In the genomic region with DNA sequence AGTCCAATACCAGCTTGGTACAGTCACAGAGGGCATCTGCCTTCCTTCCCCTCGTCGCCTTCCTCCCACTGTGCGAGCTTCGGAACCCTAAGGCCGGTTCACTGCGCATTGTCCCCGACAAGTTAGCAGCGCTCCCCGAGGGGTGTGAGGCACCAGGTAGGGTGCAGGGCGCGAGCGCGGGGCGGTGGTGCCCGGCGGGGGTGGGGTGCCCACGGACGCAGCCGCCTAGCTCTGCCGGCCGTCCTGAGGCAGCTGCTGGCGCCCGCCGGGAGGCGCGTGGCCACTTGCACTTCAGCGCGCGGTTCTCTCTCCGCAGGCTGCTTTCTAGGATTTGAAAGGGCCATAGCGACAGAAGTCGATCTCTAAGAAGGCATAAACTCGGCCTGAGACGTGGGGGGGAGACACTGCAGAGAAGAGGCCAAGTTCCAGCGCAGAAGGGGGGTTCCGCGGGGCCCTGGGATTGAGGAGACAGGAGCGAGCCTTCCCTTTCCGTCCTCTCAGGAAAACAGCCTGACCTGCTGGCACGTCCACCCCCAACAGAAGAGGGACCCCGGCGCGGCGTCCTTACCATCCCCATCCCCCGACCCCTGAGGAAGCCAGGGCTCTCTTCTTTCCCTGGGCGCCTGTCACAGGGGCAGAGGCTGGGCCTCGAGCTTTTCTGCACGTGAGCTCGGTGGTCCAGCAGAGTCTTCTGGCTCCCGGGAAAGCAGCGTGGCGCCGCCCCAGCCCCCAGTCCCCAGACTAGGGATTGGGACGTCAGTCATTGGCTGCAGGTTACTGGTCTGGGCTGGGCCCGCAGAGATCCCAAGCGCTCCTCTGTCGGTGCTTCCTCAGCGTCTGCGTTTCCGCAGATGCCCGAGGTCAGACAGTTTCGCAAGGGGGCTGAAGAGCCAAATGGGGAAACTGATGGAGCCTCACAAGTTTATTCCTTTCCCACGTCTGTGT, we compare ENCODE assay signal across 11 cellular contexts. TPM values are rescaled to one million over a fixed set of nuclear protein-coding genes. Genes with fewer than 3 reads are reported as not detected.
DNase-seq lines count a peak whose midpoint lies in the region; ATAC-seq and TF ChIP-seq lines count a peak whose summit lies in the region.
"Had no signal": no experiment of that assay in that cellular context is flagged by ENCODE, and none has a peak within 500 bp of the region (broad histone marks: within the 10 kb centered on the region; RNA-seq: fewer than 3 reads in every experiment).

No MANE protein-coding gene starts in this region.

- H3K9me3 Mint-ChIP-seq in IgD-negative memory B cell (peaks cover 5 to 7% (median 5%) of the 10 kb centered on the region in 3 donors), osteocyte (ENCODE audit: unreplicated experiment) (peaks cover 4% of the 10 kb centered on the region)
- H3K9me3 Mint-ChIP-seq in effector memory CD8-positive, alpha-beta T cell: no peaks in the 10 kb centered on the region

- H3K4me1 Mint-ChIP-seq in IgD-negative memory B cell (peaks cover 8 to 30% (median 21%) of the 10 kb centered on the region in 3 donors), osteocyte (ENCODE audit: unreplicated experiment) (peaks cover 22% of the 10 kb centered on the region)
- peaks cover 12 to 26% of the 10 kb centered on the region in 2 donors for H3K4me1 Mint-ChIP-seq in effector memory CD8-positive, alpha-beta T cell (ENCODE audit: low read depth in 2 of 2)

- H3K27ac Mint-ChIP-seq in IgD-negative memory B cell: no peak overlapping the region
- H3K27ac Mint-ChIP-seq in effector memory CD8-positive, alpha-beta T cell: no peak overlapping the region
- H3K27ac Mint-ChIP-seq in osteocyte (ENCODE audit: unreplicated experiment): no peak overlapping the region
- H3K27ac Mint-ChIP-seq: activated CD8-positive, alpha-beta T cell treated with anti-CD3 and anti-CD28 coated beads, Interleukin-2, amount 10 ng/mL, durations not matched to agents 7 days and 5 days had no signal

- TF ChIP-seq CTCF in osteocyte (IDR thresholded peaks at IDR 0.05): no peak

- ATAC-seq in effector memory CD8-positive, alpha-beta T cell (replicated peaks): no peak
- no peak for ATAC-seq in GM19455 (IDR thresholded peaks at IDR 0.05; ENCODE audit: unreplicated experiment)
- ATAC-seq: activated CD8-positive, alpha-beta T cell treated with anti-CD3 and anti-CD28 coated beads, Interleukin-2, amount 10 ng/mL, durations not matched to agents 7 days and 5 days had no signal

- peak overlapping the region in 3 of 4 donors; percentile 34 to 63 (median 53) for H3K4me3 Mint-ChIP-seq in IgD-negative memory B cell
- H3K4me3 Mint-ChIP-seq in effector memory CD8-positive, alpha-beta T cell: peak overlapping the region; percentile 38 to 68
- peak overlapping the region; percentile 35 for H3K4me3 Mint-ChIP-seq in osteocyte (ENCODE audit: unreplicated experiment)
- H3K4me3 Mint-ChIP-seq: activated CD8-positive, alpha-beta T cell treated with anti-CD3 and anti-CD28 coated beads, Interleukin-2, amount 10 ng/mL, durations not matched to agents 7 days and 5 days had no signal

- peaks cover 65% of the 10 kb centered on the region for H3K27me3 Mint-ChIP-seq in IgD-negative memory B cell
- H3K27me3 Mint-ChIP-seq in effector memory CD8-positive, alpha-beta T cell: peaks cover 76 to 85% of the 10 kb centered on the region in 2 donors
- peaks cover 83% of the 10 kb centered on the region for H3K27me3 Mint-ChIP-seq in osteocyte (ENCODE audit: unreplicated experiment)

- DNase-seq in COLO668 (lab: John Stamatoyannopoulos, UW; ENCODE audit: unreplicated experiment) (peak; percentile 36), osteocyte (ENCODE audit: extremely low spot score, unreplicated experiment) (no peak), HuH-7 (ENCODE audit: low spot score) (no peak), Ammon's horn (ENCODE audit: low spot score) (no peak)
- no peak for DNase-seq in effector memory CD8-positive, alpha-beta T cell
- DNase-seq: activated CD8-positive, alpha-beta T cell treated with anti-CD3 and anti-CD28 coated beads, Interleukin-2, amount 10 ng/mL, durations not matched to agents 7 days and 5 days; anterior cingulate cortex; NCI-H345 had no signal

- no peaks in the 10 kb centered on the region for H3K36me3 Mint-ChIP-seq in IgD-negative memory B cell
- H3K36me3 Mint-ChIP-seq in effector memory CD8-positive, alpha-beta T cell (ENCODE audit: insufficient read depth): peaks cover 7% of the 10 kb centered on the region
- no peaks in the 10 kb centered on the region for H3K36me3 Mint-ChIP-seq in osteocyte (ENCODE audit: unreplicated experiment)

RNA-seq across cellular contexts. Expression of gene PRDM13, which starts 15.6 kb away (rescaled TPM):
- polyA plus RNA-seq in IgD-negative memory B cell: not detected
- total RNA-seq in osteocyte: not detected in 2 replicates
- total RNA-seq: activated CD8-positive, alpha-beta T cell treated with anti-CD3 and anti-CD28 coated beads, Interleukin-2, amount 10 ng/mL, durations not matched to agents 7 days and 5 days; omental fat pad had no signal

RNA-seq across cellular contexts. Expression of gene CCNC, which starts 22.5 kb away (rescaled TPM):
- 35.6 TPM for polyA plus RNA-seq in IgD-negative memory B cell
- total RNA-seq in osteocyte: 34.6 and 35.9 TPM in 2 replicates
